In genomic region chr2:158038906-158039305, GRCh38 we compare ENCODE assay signal across 19 cellular contexts.
A peak's percentile ranks its signal among the peaks of the same experiment; 100 is the strongest.
DNase-seq lines count a peak whose midpoint lies in the region; ATAC-seq and TF ChIP-seq lines count a peak whose summit lies in the region.
"Had no signal": no experiment of that assay in that cellular context is flagged by ENCODE, and none has a peak within 500 bp of the region (broad histone marks: within the 10 kb centered on the region; RNA-seq: fewer than 3 reads in every experiment).

No MANE protein-coding gene starts in this region.

- no peak for ATAC-seq in SK-N-SH treated with all-trans-retinoic acid at 6 μM for 48 hours
- ATAC-seq: GM23338 had no signal

- CTCF ChIA-PET in SK-N-SH (lab: Yijun Ruan, JAX), result interaction anchor here (1.1 to 3.1 kb wide), 5 partner anchors 13 to 715 kb away, joined by 3 to 16 read pairs (median 5); no protein-coding TSS in a partner anchor

- peaks cover 44% of the 10 kb centered on the region for H3K4me1 Mint-ChIP-seq in glutamatergic neuron (ENCODE audit: low read depth, unreplicated experiment)
- H3K4me1 Mint-ChIP-seq: B cell; CD8-positive, alpha-beta memory T cell had no signal

- no peak overlapping the region for H2AFZ ChIP-seq in SK-N-SH (ENCODE audit: low read depth)

- no peak overlapping the region for H3K4me2 ChIP-seq in SK-N-SH
- H3K4me2 ChIP-seq: BLaER1 treated with 17β-estradiol and CSF1 and Interleukin-3, amounts not matched to agents 10 nM and 100 nM; GM23338 had no signal

- TF ChIP-seq CTCF in SK-N-SH (IDR thresholded peaks at IDR 0.05) (no peak), glutamatergic neuron (IDR thresholded peaks at IDR 0.05; ENCODE audit: partially characterized antibody, unreplicated experiment) (no peak), brain microvascular endothelial cell (IDR thresholded peaks at IDR 0.05; ENCODE audit: low read depth, low read length, missing control alignments) (no peak)

- intact Hi-C loops in posterior vena cava (cut with DNase I), result no loop called here

- H3K4me3 Mint-ChIP-seq in glutamatergic neuron (ENCODE audit: unreplicated experiment), result no peak overlapping the region
- H3K4me3 Mint-ChIP-seq: B cell; CD14-positive monocyte; CD4-positive, alpha-beta T cell; CD8-positive, alpha-beta memory T cell; GM23338; H9; HFFc6 had no signal

- H3K27ac Mint-ChIP-seq in glutamatergic neuron (ENCODE audit: unreplicated experiment), result peak overlapping the region; percentile 12
- H3K27ac Mint-ChIP-seq: B cell; CD14-positive monocyte; CD4-positive, alpha-beta T cell; CD8-positive, alpha-beta memory T cell; GM23338; HFFc6 had no signal

- H3K27me3 Mint-ChIP-seq in glutamatergic neuron (ENCODE audit: unreplicated experiment), result no peaks in the 10 kb centered on the region

- no peak for TF ChIP-seq RAD21 in SK-N-SH (IDR thresholded peaks at IDR 0.05; ENCODE audit: low read length)

- peaks cover 11 to 29% of the 10 kb centered on the region in 2 experiments; a peak in 3 of 4 replicates for H3K4me1 ChIP-seq in SK-N-SH (ENCODE audit: control insufficient read depth in 1 of 2, insufficient read depth in 2 of 2, low read depth in 1 of 2, low read length in 1 of 2)

- H3K4me3 ChIP-seq in SK-N-SH (ENCODE audit: low read depth in 2 of 2, low read length in 1 of 2) (no peak overlapping the region), brain microvascular endothelial cell (ENCODE audit: low read depth, low read length) (no peak overlapping the region)
- H3K4me3 ChIP-seq: BLaER1 treated with 17β-estradiol and CSF1 and Interleukin-3, amounts not matched to agents 10 nM and 100 nM; GM23338 had no signal

- 59% methylated on average over 4 of the region's 4 CpGs for WGBS in SK-N-SH (ENCODE audit: low lambda C conversion rate)

- H3K9me3 ChIP-seq in SK-N-SH, result no peaks in the 10 kb centered on the region
- H3K9me3 ChIP-seq: BLaER1 treated with 17β-estradiol and CSF1 and Interleukin-3, amounts not matched to agents 10 nM and 100 nM had no signal

- H3K9me3 Mint-ChIP-seq in glutamatergic neuron (ENCODE audit: unreplicated experiment), result peaks cover 5% of the 10 kb centered on the region
- H3K9me3 Mint-ChIP-seq: CD4-positive, alpha-beta T cell; CD8-positive, alpha-beta memory T cell; GM23338; H9; HFFc6 had no signal

- no peak overlapping the region for H3K27ac ChIP-seq in SK-N-SH (ENCODE audit: low read depth in 2 of 2, low read length in 1 of 2)
- H3K27ac ChIP-seq in brain microvascular endothelial cell, result no peak overlapping the region
- H3K27ac ChIP-seq: 22Rv1; BLaER1 treated with 17β-estradiol and CSF1 and Interleukin-3, amounts not matched to agents 10 nM and 100 nM had no signal

- no peaks in the 10 kb centered on the region for H3K36me3 Mint-ChIP-seq in glutamatergic neuron (ENCODE audit: unreplicated experiment)
- H3K36me3 Mint-ChIP-seq: CD14-positive monocyte; CD8-positive, alpha-beta memory T cell had no signal

- no peak overlapping the region for H3K9ac ChIP-seq in SK-N-SH
- H3K9ac ChIP-seq: BLaER1 treated with 17β-estradiol and CSF1 and Interleukin-3, amounts not matched to agents 10 nM and 100 nM had no signal

- DNase-seq in SK-N-SH (peak; percentile 26), NCI-H82 (lab: John Stamatoyannopoulos, UW) (peak; percentile 93), glutamatergic neuron (no peak), retina (peak; percentile 78), posterior vena cava (ENCODE audit: low spot score) (no peak), brain microvascular endothelial cell (no peak), NCI-H510A (lab: John Stamatoyannopoulos, UW) (no peak)
- DNase-seq: CD4-positive, alpha-beta T cell; CD8-positive, alpha-beta memory T cell; DMS153; DND-41; H9; HFFc6 had no signal

- no peaks in the 10 kb centered on the region for H3F3A ChIP-seq in SK-N-SH (replicated peaks; ENCODE audit: insufficient read depth)

- H3K36me3 ChIP-seq in SK-N-SH (replicated peaks in 1 of 2; ENCODE audit: control insufficient read depth in 1 of 2, insufficient read depth in 2 of 2, low read length in 1 of 2), result no peaks in the 10 kb centered on the region
- H3K36me3 ChIP-seq in brain microvascular endothelial cell (replicated peaks), result no peaks in the 10 kb centered on the region
- H3K36me3 ChIP-seq: BLaER1 treated with 17β-estradiol and CSF1 and Interleukin-3, amounts not matched to agents 10 nM and 100 nM had no signal

- no peaks in the 10 kb centered on the region for H4K20me1 ChIP-seq in SK-N-SH (ENCODE audit: insufficient read depth)
- H4K20me1 ChIP-seq: BLaER1 treated with 17β-estradiol and CSF1 and Interleukin-3, amounts not matched to agents 10 nM and 100 nM had no signal

- POLR2A ChIA-PET in SK-N-SH (lab: Yijun Ruan, JAX), result no interaction called here

- TF ChIP-seq EP300 in SK-N-SH (IDR thresholded peaks at IDR 0.05; ENCODE audit: borderline replicate concordance in 1 of 2, low read depth in 1 of 2, low read length in 1 of 2), result peak in 1 of 2 experiments; percentile 46; a peak in 2 of 4 replicates

- no peaks in the 10 kb centered on the region for H3K79me2 ChIP-seq in SK-N-SH (ENCODE audit: insufficient read depth)

- H3K27me3 ChIP-seq in SK-N-SH (ENCODE audit: insufficient read depth), result no peaks in the 10 kb centered on the region
- no peaks in the 10 kb centered on the region for H3K27me3 ChIP-seq in brain microvascular endothelial cell (replicated peaks)
- H3K27me3 ChIP-seq: BLaER1 treated with 17β-estradiol and CSF1 and Interleukin-3, amounts not matched to agents 10 nM and 100 nM had no signal

- in situ Hi-C loops in brain microvascular endothelial cell (cut with HindIII; ENCODE audit: low pct_ligation_motif_present, low sequenced_read_pairs), result no loop called here

- H3K9me2 ChIP-seq in SK-N-SH, result no peaks in the 10 kb centered on the region

TF ChIP-seq in SK-N-SH, 30 proteins besides CTCF, POLR2A, EP300 and RAD21 (continues in another document):
- TF ChIP-seq RFX5 (IDR thresholded peaks at IDR 0.05; ENCODE audit: low read length) (no peak), USF1 (IDR thresholded peaks at IDR 0.05; ENCODE audit: borderline replicate concordance, low read depth) (no peak), ZBTB33 (IDR thresholded peaks at IDR 0.05; ENCODE audit: borderline replicate concordance, low read depth) (no peak), TAF1 (IDR thresholded peaks at IDR 0.05; ENCODE audit: borderline replicate concordance, low read depth, low read length) (no peak)

TF ChIP-seq in SK-N-SH treated with all-trans-retinoic acid at 6 μM for 48 hours, 23 proteins besides CTCF, POLR2A, EP300 and RAD21:
- TF ChIP-seq ZNF70 (CRISPR knock-in tag; IDR thresholded peaks at IDR 0.05), result no peak
- TF ChIP-seq ZFP30 (CRISPR knock-in tag; IDR thresholded peaks at IDR 0.05), result no peak
- no peak for TF ChIP-seq POU6F1 (CRISPR knock-in tag; IDR thresholded peaks at IDR 0.05; ENCODE audit: borderline replicate concordance, low read depth)
- TF ChIP-seq TCF4 (CRISPR knock-in tag; IDR thresholded peaks at IDR 0.05; ENCODE audit: borderline replicate concordance), result no peak
- TF ChIP-seq ISL1 (CRISPR knock-in tag; IDR thresholded peaks at IDR 0.05), result no peak

Comparison
In these comparisons a context has a peak if more than half of its experiments do, and no peak if none do; other contexts are left out.
1. DNase-seq: peak in SK-N-SH (single experiment), NCI-H82 (single experiment) and retina (single experiment); none in glutamatergic neuron (single experiment), posterior vena cava (single experiment), brain microvascular endothelial cell (single experiment) and NCI-H510A (single experiment).